ENCODE assay signal across 22 cellular contexts in genomic region chr18:55884498-55884897, GRCh38.
A peak's percentile ranks its signal among the peaks of the same experiment; 100 is the strongest.
DNase-seq lines count a peak whose midpoint lies in the region; FAIRE-seq and TF ChIP-seq lines count a peak whose summit lies in the region.
"Had no signal": no experiment of that assay in that cellular context is flagged by ENCODE, and none has a peak within 500 bp of the region (broad histone marks: within the 10 kb centered on the region; RNA-seq: fewer than 3 reads in every experiment).

No MANE protein-coding gene starts in this region.

- in situ Hi-C loops in GM23248 (cut with MboI), result no loop called here

- H4K91ac ChIP-seq in H1 (replicated peaks; ENCODE audit: insufficient read length, low read length), result no peak overlapping the region

- H4K5ac ChIP-seq in H1 (ENCODE audit: insufficient read length, low read depth, low read length), result no peak overlapping the region

- H3K4me3 ChIP-seq in OCI-LY3 (ENCODE audit: low read length), result no peak overlapping the region
- no peak overlapping the region for H3K4me3 ChIP-seq in H1 (ENCODE audit: extremely low read depth in 1 of 4, insufficient read depth in 2 of 4, low read depth in 3 of 4, low read length in 4 of 4)
- no peak overlapping the region for H3K4me3 ChIP-seq in GM23248
- H3K4me3 ChIP-seq: BLaER1 treated with 17β-estradiol and CSF1 and Interleukin-3, amounts not matched to agents 10 nM and 100 nM; GM12878; GM23338; HAP-1 had no signal

- 90% methylated on average over 2 of the region's 2 CpGs; no CpG with 5 or more reads in 1 of the 2 experiments for WGBS in H1 (ENCODE audit: extremely low coverage in 1 of 2, insufficient coverage in 1 of 2, insufficient read length in 1 of 2, insufficient replicate concordance in 2 of 2, low coverage in 1 of 2, low lambda C conversion rate in 2 of 2, missing lambda C conversion rate in 1 of 2), 2 experiments
- 26 to 40% methylated on average over 2 of the region's 2 CpGs for WGBS in GM23248 (ENCODE audit: low coverage in 1 of 2, low lambda C conversion rate in 2 of 2, missing lambda C conversion rate in 2 of 2), 2 experiments

- no peaks in the 10 kb centered on the region for H3K79me1 ChIP-seq in H1 (ENCODE audit: low read depth, low read length)

- CTCF ChIA-PET in H1 (lab: Charles Lee; ENCODE audit: partially characterized antibody), result interaction anchor here (1.2 kb wide), 1 partner anchor 44 kb away, joined by 3 read pairs; no protein-coding TSS in a partner anchor

- H3K56ac ChIP-seq in H1 (replicated peaks; ENCODE audit: insufficient read length, low read depth, low read length), result no peak overlapping the region

- H3F3A ChIP-seq in GM23248 (ENCODE audit: insufficient read depth), result no peaks in the 10 kb centered on the region

- H3K4ac ChIP-seq in H1 (replicated peaks; ENCODE audit: insufficient read length, low read depth, low read length), result no peak overlapping the region

- H3K9ac ChIP-seq in OCI-LY3 (ENCODE audit: low read length), result no peak overlapping the region
- H3K9ac ChIP-seq in H1 (replicated peaks in 1 of 4; ENCODE audit: extremely low read depth in 1 of 4, low read depth in 3 of 4, low read length in 3 of 4), result no peak overlapping the region
- no peak overlapping the region for H3K9ac ChIP-seq in GM23248
- H3K9ac ChIP-seq: BLaER1 treated with 17β-estradiol and CSF1 and Interleukin-3, amounts not matched to agents 10 nM and 100 nM had no signal

- H4K20me1 ChIP-seq in OCI-LY3 (ENCODE audit: insufficient read depth, low read length) (no peaks in the 10 kb centered on the region), H1 (replicated peaks in 1 of 2; ENCODE audit: control insufficient read depth in 1 of 2, insufficient read depth in 2 of 2, low read length in 2 of 2) (no peaks in the 10 kb centered on the region), GM23248 (ENCODE audit: insufficient read depth) (no peaks in the 10 kb centered on the region)
- H4K20me1 ChIP-seq: BLaER1 treated with 17β-estradiol and CSF1 and Interleukin-3, amounts not matched to agents 10 nM and 100 nM had no signal

- H3K27me3 ChIP-seq in OCI-LY3 (ENCODE audit: low read depth, low read length) (no peaks in the 10 kb centered on the region), H1 (replicated peaks in 1 of 4; ENCODE audit: control insufficient read depth in 3 of 4, extremely low read depth in 1 of 4, insufficient read depth in 3 of 4, low read length in 3 of 4) (no peaks in the 10 kb centered on the region), GM23248 (replicated peaks; ENCODE audit: insufficient read depth) (no peaks in the 10 kb centered on the region)
- H3K27me3 ChIP-seq: BE2C; BLaER1 treated with 17β-estradiol and CSF1 and Interleukin-3, amounts not matched to agents 10 nM and 100 nM had no signal

- no peak overlapping the region for H2BK5ac ChIP-seq in H1 (ENCODE audit: low read depth, low read length)

- H3K18ac ChIP-seq in H1 (ENCODE audit: extremely low read depth, low read length), result no peak overlapping the region

- no peak for TF ChIP-seq EP300 in H1 (IDR thresholded peaks at IDR 0.05; ENCODE audit: borderline replicate concordance in 1 of 2, low read depth in 2 of 2, low read length in 2 of 2)

- H4K8ac ChIP-seq in H1 (ENCODE audit: extremely low read depth, insufficient read depth, low read length), result no peak overlapping the region

- no peaks in the 10 kb centered on the region for H3K36me3 ChIP-seq in OCI-LY3 (replicated peaks; ENCODE audit: low read depth, low read length)
- no peaks in the 10 kb centered on the region for H3K36me3 ChIP-seq in H1 (ENCODE audit: control insufficient read depth in 2 of 4, insufficient read depth in 4 of 4, low read length in 3 of 4)
- H3K36me3 ChIP-seq in GM23248 (ENCODE audit: low read depth), result no peaks in the 10 kb centered on the region
- H3K36me3 ChIP-seq: BE2C; BLaER1 treated with 17β-estradiol and CSF1 and Interleukin-3, amounts not matched to agents 10 nM and 100 nM; HAP-1 had no signal

- no peaks in the 10 kb centered on the region for H3K23me2 ChIP-seq in H1 (ENCODE audit: low read depth, low read length)

- TF ChIP-seq CTCF in OCI-LY3 (IDR thresholded peaks at IDR 0.05; ENCODE audit: low read depth, low read length) (no peak), H1 (IDR thresholded peaks at IDR 0.05; ENCODE audit: control extremely low read depth in 1 of 3, insufficient read depth in 1 of 3, low read depth in 1 of 3, low read length in 3 of 3) (no peak)

- H3K9me3 ChIP-seq in OCI-LY3 (ENCODE audit: insufficient read depth, low read length) (peaks cover 9% of the 10 kb centered on the region; the same call in 1 of the 2 replicates), H1 (ENCODE audit: insufficient read depth in 2 of 2, low read depth in 1 of 2, low read length in 1 of 2) (peaks cover 0 to 5% of the 10 kb centered on the region in 2 experiments; a peak in 2 of 4 replicates), GM23248 (ENCODE audit: low read depth) (no peaks in the 10 kb centered on the region)
- H3K9me3 ChIP-seq: BE2C had no signal

- H3K79me2 ChIP-seq in OCI-LY3 (ENCODE audit: low read length) (no peaks in the 10 kb centered on the region), H1 (ENCODE audit: control insufficient read depth in 1 of 2, insufficient read depth in 2 of 2, low read length in 2 of 2) (no peaks in the 10 kb centered on the region), GM23248 (ENCODE audit: insufficient read depth) (no peaks in the 10 kb centered on the region)

- no peak overlapping the region for H2AK5ac ChIP-seq in H1 (ENCODE audit: low read depth, low read length)

- H3K4me1 ChIP-seq in OCI-LY3 (ENCODE audit: low read length) (no peaks in the 10 kb centered on the region), H1 (replicated peaks in 1 of 4; ENCODE audit: control insufficient read depth in 3 of 4, insufficient read depth in 4 of 4, low read length in 3 of 4) (no peaks in the 10 kb centered on the region), GM23248 (ENCODE audit: insufficient read depth) (peaks cover 1% of the 10 kb centered on the region; the same call in 1 of the 2 replicates)
- H3K4me1 ChIP-seq: BE2C, HAP-1 had no signal

- POLR2A ChIA-PET in H1 (lab: Charles Lee; ENCODE audit: partially characterized antibody), result no interaction called here

- no peak overlapping the region for H3K27ac ChIP-seq in OCI-LY3 (ENCODE audit: low read length)
- no peak overlapping the region for H3K27ac ChIP-seq in H1 (ENCODE audit: low read depth, low read length)
- no peak overlapping the region for H3K27ac ChIP-seq in GM23248
- H3K27ac ChIP-seq: 22Rv1; BLaER1 treated with 17β-estradiol and CSF1 and Interleukin-3, amounts not matched to agents 10 nM and 100 nM had no signal

- no peak for TF ChIP-seq RAD21 in H1 (IDR thresholded peaks at IDR 0.05 in 1 of 2, conservative IDR thresholded peaks at IDR 0.05 in 1 of 2; ENCODE audit: low read depth in 2 of 2, low read length in 2 of 2)

- peak; percentile 15 for DNase-seq in SKM-1 treated with dmso at 0.1 percent for 144 hours (lab: John Stamatoyannopoulos, UW; ENCODE audit: unreplicated experiment)
- DNase-seq in SKM-1 (lab: John Stamatoyannopoulos, UW; ENCODE audit: unreplicated experiment), result no peak
- DNase-seq in H1 (ENCODE audit: low read depth in 1 of 2, low spot score in 2 of 2), result no peak
- no peak for DNase-seq in NCI-H187 (lab: John Stamatoyannopoulos, UW)
- DNase-seq in GM23248, result no peak
- DNase-seq: BE2C; CD4-positive, alpha-beta T cell; CD8-positive, alpha-beta memory T cell; DMS 273 treated with DMSO at 0.1 percent for 48 hours; DMS79; EL; GDM1; HFFc6 had no signal

- no peak for TF ChIP-seq POLR2A in H1 (IDR thresholded peaks at IDR 0.05; ENCODE audit: control extremely low read depth in 1 of 2, low read depth in 2 of 2, low read length in 2 of 2)

- FAIRE-seq in H1 (lab: Jason Lieb, UNC), result no peak
- FAIRE-seq: A204.1, GM12878, GM19239, H54 had no signal

- H2BK12ac ChIP-seq in H1 (ENCODE audit: low read depth, low read length), result no peak overlapping the region

- no peaks in the 10 kb centered on the region for H3K9me2 ChIP-seq in GM23248 (ENCODE audit: insufficient read depth)

- H2BK120ac ChIP-seq in H1 (replicated peaks; ENCODE audit: low read depth, low read length), result no peak overlapping the region

- no peak overlapping the region for H2BK15ac ChIP-seq in H1 (ENCODE audit: low read length)

- H2BK20ac ChIP-seq in H1 (ENCODE audit: low read length), result no peak overlapping the region

- no peak overlapping the region for H3K14ac ChIP-seq in H1 (ENCODE audit: insufficient read length)

- H2AFZ ChIP-seq in OCI-LY3 (ENCODE audit: low read depth, low read length) (no peak overlapping the region), H1 (ENCODE audit: low read length) (0 out of 2 replicates have a peak overlapping the region, but pooled peaks have one; percentile 4), GM23248 (no peak overlapping the region)
- H2AFZ ChIP-seq: GM23338 had no signal

- H3K23ac ChIP-seq in H1 (ENCODE audit: insufficient read length), result no peak overlapping the region

- H3K4me2 ChIP-seq in OCI-LY3 (ENCODE audit: low read length), result 0 out of 2 replicates have a peak overlapping the region, but pooled peaks have one; percentile 1
- no peak overlapping the region for H3K4me2 ChIP-seq in H1 (ENCODE audit: insufficient read depth in 1 of 2, low read depth in 2 of 2, low read length in 2 of 2)
- no peak overlapping the region for H3K4me2 ChIP-seq in GM23248 (ENCODE audit: unreplicated experiment)
- H3K4me2 ChIP-seq: BLaER1 treated with 17β-estradiol and CSF1 and Interleukin-3, amounts not matched to agents 10 nM and 100 nM; GM23338 had no signal

TF ChIP-seq in H1, 55 proteins besides CTCF, POLR2A, EP300 and RAD21 (continues in another document):
- TF ChIP-seq PHF8 (conservative IDR thresholded peaks at IDR 0.05; ENCODE audit: low read depth, low read length) (no peak), SAP30 (IDR thresholded peaks at IDR 0.05; ENCODE audit: insufficient read depth, insufficient replicate concordance, low read length) (no peak), ZNF274 (IDR thresholded peaks at IDR 0.05; ENCODE audit: borderline replicate concordance, extremely low read depth, low read length) (no peak), TCF12 (IDR thresholded peaks at IDR 0.05; ENCODE audit: low read depth, low read length) (no peak), JUND (IDR thresholded peaks at IDR 0.05; ENCODE audit: low read length) (no peak), TAF1 (IDR thresholded peaks at IDR 0.05; ENCODE audit: low read depth, low read length) (no peak), HDAC6 (IDR thresholded peaks at IDR 0.05; ENCODE audit: low read depth, low read length) (no peak), CBX5 (IDR thresholded peaks at IDR 0.05; ENCODE audit: low read depth, low read length) (no peak), RFX5 (IDR thresholded peaks at IDR 0.05; ENCODE audit: borderline replicate concordance, low read depth, low read length) (no peak)
